In the genomic region with DNA sequence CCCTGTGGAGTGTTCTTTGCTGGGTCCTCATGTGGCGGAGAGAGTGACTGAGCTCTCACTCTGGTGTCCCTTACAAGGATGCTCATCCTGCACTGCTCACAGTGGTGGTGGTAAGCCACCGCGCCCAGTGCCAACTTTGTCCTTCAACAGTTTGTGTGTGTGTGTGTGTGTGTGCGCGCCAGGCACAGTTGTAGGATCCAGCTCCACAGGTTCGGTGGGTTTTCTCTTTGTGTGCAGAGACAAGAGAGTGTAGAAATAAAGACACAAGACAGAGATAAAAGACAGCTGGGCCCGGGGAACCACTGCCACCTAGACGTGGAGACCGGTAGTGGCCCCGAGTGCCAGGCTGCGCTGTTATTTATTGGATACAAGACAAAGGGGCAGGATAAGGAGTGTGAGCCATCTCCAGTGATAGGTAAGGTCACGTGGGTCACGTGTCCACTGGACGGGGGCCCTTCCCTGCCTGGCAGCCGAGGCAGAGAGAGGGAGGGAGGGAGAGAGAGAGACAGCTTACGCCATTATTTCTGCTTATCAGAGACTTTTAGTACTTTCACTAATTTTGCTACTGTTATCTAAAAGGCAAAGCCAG, we compare ENCODE assay signal across 8 cellular contexts. TPM values are rescaled to one million over a fixed set of nuclear protein-coding genes. Genes with fewer than 3 reads are reported as not detected.
DNase-seq lines count a peak whose midpoint lies in the region; ATAC-seq and TF ChIP-seq lines count a peak whose summit lies in the region.
"Not testable (repeated sequence)": the region's sequence is repeated elsewhere in the genome, so short reads cannot be mapped to it uniquely, and the experiment has no call there.

No MANE protein-coding gene starts in this region.

- intact Hi-C loops in Right ventricle myocardium inferior (cut with DNase I) = not testable (repeated sequence)

- H3K27me3 Mint-ChIP-seq in WTC11 (ENCODE audit: low read depth); neural crest cell (ENCODE audit: low read depth): not testable (repeated sequence)

- not testable (repeated sequence) for H3K4me1 Mint-ChIP-seq in WTC11
- H3K4me1 Mint-ChIP-seq in neural crest cell = peaks cover 12% of the 10 kb centered on the region

- not testable (repeated sequence) for H3K9me3 Mint-ChIP-seq in WTC11, neural crest cell

- CTCF ChIA-PET in WTC11 (lab: Charles Lee) = interaction anchor here (0.6 to 2.2 kb wide), 20 partner anchors 11 to 404 kb away, joined by 3 to 14 read pairs (median 4); partner anchors contain the start of genes CCNL2 and MRPL20

- POLR2A ChIA-PET in WTC11 (lab: Charles Lee) = interaction anchor here (0.5 to 0.7 kb wide), 3 partner anchors 42 to 317 kb away, joined by 3 to 4 read pairs (median 3); no protein-coding TSS in a partner anchor

- H3K27ac Mint-ChIP-seq in WTC11 (peak overlapping the region; percentile 55), neural crest cell (ENCODE audit: unreplicated experiment) (peak overlapping the region; percentile 92)

- ATAC-seq in WTC11 (peak; percentile 67), Right ventricle myocardium inferior (peak; percentile 58)

- peak overlapping the region; percentile 32; the same call in 1 of the 2 replicates for H3K4me3 Mint-ChIP-seq in WTC11
- H3K4me3 Mint-ChIP-seq in neural crest cell = peak overlapping the region; percentile 83

- H3K36me3 Mint-ChIP-seq in WTC11; neural crest cell (ENCODE audit: low read depth): not testable (repeated sequence)

- TF ChIP-seq CTCF in WTC11 (IDR thresholded peaks at IDR 0.05) (peak; percentile 46), neural crest cell (conservative IDR thresholded peaks at IDR 0.05) (peak; percentile 76)

- peak; percentile 80 for DNase-seq in COR-L47 (lab: John Stamatoyannopoulos, UW)
- peak; percentile 41 for DNase-seq in HuH-7.5 (ENCODE audit: low spot score)
- peak; percentile 87 to 90 for DNase-seq in NCI-H526 (lab: John Stamatoyannopoulos, UW)
- DNase-seq in WTC11 (ENCODE audit: low spot score) = peak; percentile 74
- peak in 45 of 58 donors; percentile 2 to 64 (median 24) for DNase-seq in anterior cingulate cortex (lab: John Stamatoyannopoulos, UW)
- DNase-seq in Right ventricle myocardium inferior (ENCODE audit: missing footprints) = peak; percentile 76
- DNase-seq in neural crest cell (ENCODE audit: low read depth, low spot score) = peak; percentile 64
- DNase-seq in stimulated activated CD8-positive, alpha-beta memory T cell treated with anti-CD3 and anti-CD28 coated beads, Interleukin-4, amount 100 ng/mL, for 24 hours (ENCODE audit: low read depth) = peak; percentile 43

TF ChIP-seq in WTC11, 78 proteins besides CTCF, POLR2A, EP300 and RAD21:
- TF ChIP-seq USF2 (CRISPR knock-in tag; IDR thresholded peaks at IDR 0.05) = peak; percentile 77
- TF ChIP-seq USF1 (CRISPR knock-in tag; IDR thresholded peaks at IDR 0.05) = peak; percentile 63

RNA-seq across cellular contexts. Expression of gene ATAD3A, which starts 7.1 kb away (rescaled TPM):
- total RNA-seq in WTC11 (2021) (56.1 to 71.2 TPM (median 58.7 TPM) in 3 replicates), Right ventricle myocardium inferior (17.9 TPM), neural crest cell (54.4 and 58.0 TPM in 2 replicates)

RNA-seq across cellular contexts. Expression of gene ATAD3B, which starts 33.3 kb away (rescaled TPM):
- total RNA-seq in WTC11 (2021) (47.9 to 63.6 TPM (median 48.5 TPM) in 3 replicates), Right ventricle myocardium inferior (9.0 TPM), neural crest cell (45.1 and 50.0 TPM in 2 replicates)

RNA-seq across cellular contexts. Expression of gene TMEM240, which starts 35.6 kb away (rescaled TPM):
- total RNA-seq in WTC11 (2021) (6.6 to 8.8 TPM (median 8.0 TPM) in 3 replicates), Right ventricle myocardium inferior (6.9 TPM), neural crest cell (13.4 and 16.9 TPM in 2 replicates)

RNA-seq across cellular contexts. Expression of gene ATAD3C, which starts 55.4 kb away (rescaled TPM):
- total RNA-seq in WTC11 (2021) (0.60 to 0.94 TPM (median 0.61 TPM) in 3 replicates), Right ventricle myocardium inferior (1.8 TPM), neural crest cell (0.23 and 0.41 TPM in 2 replicates)

Comparison
In these comparisons a context has a peak if more than half of its experiments do, and no peak if none do; other contexts are left out.
1. Peak in every context shown above with its lines: DNase-seq and ATAC-seq.
2. DNase-seq: peak in every context shown above with its lines; median percentile 88 in NCI-H526; 80 in COR-L47; 76 in Right ventricle myocardium inferior; 74 in WTC11; 64 in neural crest cell; 43 in stimulated activated CD8-positive, alpha-beta memory T cell treated with anti-CD3 and anti-CD28 coated beads, Interleukin-4, amount 100 ng/mL, for 24 hours; 41 in HuH-7.5; 24 in anterior cingulate cortex.